ENCODE assay signal across 18 cellular contexts in the genomic region with DNA sequence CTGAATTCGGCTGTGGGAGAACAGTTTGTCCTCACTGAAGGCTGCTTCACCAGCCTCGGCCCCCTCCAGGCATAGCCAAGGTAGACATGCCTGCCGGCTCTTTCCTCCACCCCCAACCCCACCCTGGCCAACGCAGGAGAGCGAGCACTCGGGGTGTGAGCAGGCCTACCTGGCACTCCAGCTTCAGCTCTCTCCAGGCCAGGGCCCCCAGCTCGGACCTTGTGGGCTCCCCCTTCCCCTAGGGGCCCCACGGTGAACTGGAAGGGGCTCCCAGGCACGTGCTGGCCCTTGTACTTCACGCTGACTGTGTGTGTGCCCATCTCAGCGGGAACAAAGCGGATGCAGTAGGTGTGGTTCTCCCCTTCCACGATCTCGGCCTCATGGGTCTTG. TPM values are rescaled to one million over a fixed set of nuclear protein-coding genes. Genes with fewer than 3 reads are reported as not detected.
DNase-seq lines count a peak whose midpoint lies in the region; ATAC-seq and TF ChIP-seq lines count a peak whose summit lies in the region.
"Had no signal": no experiment of that assay in that cellular context is flagged by ENCODE, and none has a peak within 500 bp of the region (broad histone marks: within the 10 kb centered on the region; RNA-seq: fewer than 3 reads in every experiment).

No MANE protein-coding gene starts in this region.

- H3K27ac Mint-ChIP-seq in activated CD4-positive, alpha-beta T cell treated with anti-CD3 and anti-CD28 coated beads for 36 hours, result peak overlapping the region; percentile 13
- peak overlapping the region; percentile 41 for H3K27ac Mint-ChIP-seq in dendritic cell treated with granulocyte-macrophage colony-stimulating factor and Interleukin-4, amounts not matched to agents 40 ng/mL and 50 ng/mL, for 4 days
- H3K27ac Mint-ChIP-seq in stimulated activated memory B cell treated with anti-CD40 and anti-IgM and Interleukin-4, amounts not matched to agents 10 μg/mL and 1 μg/mL and 100 μg/mL, for 72 hours, result peak overlapping the region; percentile 81
- H3K27ac Mint-ChIP-seq: nephron had no signal

- H3K9me3 ChIP-seq in testis, result no peaks in the 10 kb centered on the region
- H3K9me3 ChIP-seq: psoas muscle had no signal

- no peak for DNase-seq in activated CD4-positive, alpha-beta T cell treated with anti-CD3 and anti-CD28 coated beads for 36 hours
- DNase-seq in activated CD4-positive, alpha-beta T cell treated with anti-CD3 and anti-CD28 coated beads, Interleukin-2, amount 50 U/mL, for 1 hour, result no peak
- no peak for DNase-seq in RWPE1 (ENCODE audit: low spot score)
- no peak for DNase-seq in SIG-M5 treated with dmso at 0.1 percent for 504 hours (lab: John Stamatoyannopoulos, UW; ENCODE audit: unreplicated experiment)
- no peak for DNase-seq in testis
- DNase-seq: activated CD4-positive, alpha-beta T cell treated with anti-CD3 and anti-CD28 coated beads for 1 hour; amniotic stem cell; C1 segment of cervical spinal cord; NCI-H1930; SIG-M5 had no signal

- H3K27ac ChIP-seq in RWPE1 (peak overlapping the region; percentile 97), testis (no peak overlapping the region)
- H3K27ac ChIP-seq: 22Rv1, psoas muscle had no signal

- no peaks in the 10 kb centered on the region for H3K36me3 ChIP-seq in testis (ENCODE audit: low read depth, missing control alignments)

- ATAC-seq in activated CD4-positive, alpha-beta T cell treated with anti-CD3 and anti-CD28 coated beads for 36 hours, result no peak
- no peak for ATAC-seq in stimulated activated memory B cell treated with anti-CD40 and anti-IgM and Interleukin-4, amounts not matched to agents 10 μg/mL and 1 μg/mL and 100 μg/mL, for 72 hours
- ATAC-seq in GM21381 (IDR thresholded peaks at IDR 0.05; ENCODE audit: unreplicated experiment), result no peak
- ATAC-seq: psoas muscle had no signal

- WGBS in testis, 2 donors, result 73% methylated on average over 9 of the region's 14 CpGs; no CpG with 5 or more reads in 1 of the 2 donors

- POLR2A ChIA-PET in activated CD4-positive, alpha-beta T cell treated with anti-CD3 and anti-CD28 coated beads for 36 hours (lab: Charles Lee), result no interaction called here
- POLR2A ChIA-PET in RWPE1 (lab: Yijun Ruan, JAX; ENCODE audit: low non-redundant PET), result no interaction called here

- intact Hi-C loops in activated CD4-positive, alpha-beta T cell treated with anti-CD3 and anti-CD28 coated beads for 36 hours (cut with DNase I, micrococcal nuclease), result no loop called here
- intact Hi-C loops in dendritic cell treated with granulocyte-macrophage colony-stimulating factor and Interleukin-4, amounts not matched to agents 40 ng/mL and 50 ng/mL, for 4 days (cut with micrococcal nuclease), result no loop called here
- intact Hi-C loops in testis (cut with DNase I; ENCODE audit: low total_unique reads), result no loop called here

- no peaks in the 10 kb centered on the region for H3K27me3 Mint-ChIP-seq in activated CD4-positive, alpha-beta T cell treated with anti-CD3 and anti-CD28 coated beads for 36 hours
- H3K27me3 Mint-ChIP-seq in dendritic cell treated with granulocyte-macrophage colony-stimulating factor and Interleukin-4, amounts not matched to agents 40 ng/mL and 50 ng/mL, for 4 days, result no peaks in the 10 kb centered on the region
- no peaks in the 10 kb centered on the region for H3K27me3 Mint-ChIP-seq in stimulated activated memory B cell treated with anti-CD40 and anti-IgM and Interleukin-4, amounts not matched to agents 10 μg/mL and 1 μg/mL and 100 μg/mL, for 72 hours

- CTCF ChIA-PET in activated CD4-positive, alpha-beta T cell treated with anti-CD3 and anti-CD28 coated beads for 36 hours (lab: Charles Lee), result no interaction called here
- CTCF ChIA-PET in RWPE1 (lab: Yijun Ruan, JAX), result no interaction called here

- H3K36me3 Mint-ChIP-seq in activated CD4-positive, alpha-beta T cell treated with anti-CD3 and anti-CD28 coated beads for 36 hours (ENCODE audit: low read depth), result peaks cover 10% of the 10 kb centered on the region
- peaks cover 99% of the 10 kb centered on the region for H3K36me3 Mint-ChIP-seq in dendritic cell treated with granulocyte-macrophage colony-stimulating factor and Interleukin-4, amounts not matched to agents 40 ng/mL and 50 ng/mL, for 4 days (ENCODE audit: low read depth)
- peaks cover 26% of the 10 kb centered on the region for H3K36me3 Mint-ChIP-seq in stimulated activated memory B cell treated with anti-CD40 and anti-IgM and Interleukin-4, amounts not matched to agents 10 μg/mL and 1 μg/mL and 100 μg/mL, for 72 hours

- H3K4me1 Mint-ChIP-seq in activated CD4-positive, alpha-beta T cell treated with anti-CD3 and anti-CD28 coated beads for 36 hours, result peaks cover 27% of the 10 kb centered on the region
- H3K4me1 Mint-ChIP-seq in dendritic cell treated with granulocyte-macrophage colony-stimulating factor and Interleukin-4, amounts not matched to agents 40 ng/mL and 50 ng/mL, for 4 days (ENCODE audit: low read depth), result peaks cover 39% of the 10 kb centered on the region
- peaks cover 26% of the 10 kb centered on the region for H3K4me1 Mint-ChIP-seq in stimulated activated memory B cell treated with anti-CD40 and anti-IgM and Interleukin-4, amounts not matched to agents 10 μg/mL and 1 μg/mL and 100 μg/mL, for 72 hours
- H3K4me1 Mint-ChIP-seq: nephron had no signal

- no peaks in the 10 kb centered on the region for H3K4me1 ChIP-seq in testis
- H3K4me1 ChIP-seq: psoas muscle had no signal

- no peaks in the 10 kb centered on the region for H3K27me3 ChIP-seq in testis

- TF ChIP-seq POLR2A in testis (IDR thresholded peaks at IDR 0.05), result no peak

- no peak overlapping the region for H3K4me3 Mint-ChIP-seq in activated CD4-positive, alpha-beta T cell treated with anti-CD3 and anti-CD28 coated beads for 36 hours
- no peak overlapping the region for H3K4me3 Mint-ChIP-seq in dendritic cell treated with granulocyte-macrophage colony-stimulating factor and Interleukin-4, amounts not matched to agents 40 ng/mL and 50 ng/mL, for 4 days
- no peak overlapping the region for H3K4me3 Mint-ChIP-seq in stimulated activated memory B cell treated with anti-CD40 and anti-IgM and Interleukin-4, amounts not matched to agents 10 μg/mL and 1 μg/mL and 100 μg/mL, for 72 hours
- H3K4me3 Mint-ChIP-seq: nephron had no signal

- no peak overlapping the region for H3K4me3 ChIP-seq in testis
- H3K4me3 ChIP-seq: psoas muscle had no signal

- H3K9me3 Mint-ChIP-seq in activated CD4-positive, alpha-beta T cell treated with anti-CD3 and anti-CD28 coated beads for 36 hours (ENCODE audit: low read depth), result no peaks in the 10 kb centered on the region
- H3K9me3 Mint-ChIP-seq in dendritic cell treated with granulocyte-macrophage colony-stimulating factor and Interleukin-4, amounts not matched to agents 40 ng/mL and 50 ng/mL, for 4 days, result no peaks in the 10 kb centered on the region
- H3K9me3 Mint-ChIP-seq in stimulated activated memory B cell treated with anti-CD40 and anti-IgM and Interleukin-4, amounts not matched to agents 10 μg/mL and 1 μg/mL and 100 μg/mL, for 72 hours, result no peaks in the 10 kb centered on the region
- H3K9me3 Mint-ChIP-seq: nephron had no signal

- TF ChIP-seq CTCF in RWPE1 (conservative IDR thresholded peaks at IDR 0.05; ENCODE audit: low read depth) (no peak), testis (IDR thresholded peaks at IDR 0.05) (no peak)

RNA-seq across cellular contexts. Expression of a gene that starts 22.4 kb away (rescaled TPM):
- total RNA-seq in activated CD4-positive, alpha-beta T cell treated with anti-CD3 and anti-CD28 coated beads for 36 hours, result 1,000 to 10,000 TPM in 1 of 2 experiments, 100 to 1,000 TPM in 1; 891 to 1,083 TPM
- 100 to 1,000 TPM; 400 to 532 TPM for total RNA-seq in testis
- 474 TPM for polyA plus RNA-seq in testis (ENCODE audit: insufficient read depth, low read depth, low replicate concordance)

RNA-seq across cellular contexts. Expression of a gene that starts 27.1 kb away (rescaled TPM):
- 10 to 100 TPM; 75.9 to 89.4 TPM for total RNA-seq in activated CD4-positive, alpha-beta T cell treated with anti-CD3 and anti-CD28 coated beads for 36 hours
- 10 to 100 TPM; 65.6 to 69.6 TPM for total RNA-seq in testis
- polyA plus RNA-seq in testis (ENCODE audit: insufficient read depth, low read depth, low replicate concordance), result 74.2 TPM

RNA-seq across cellular contexts. Expression of a gene that starts 46.2 kb away (rescaled TPM):
- 1,000 to 10,000 TPM; 1,286 to 2,705 TPM for total RNA-seq in activated CD4-positive, alpha-beta T cell treated with anti-CD3 and anti-CD28 coated beads for 36 hours
- total RNA-seq in testis, result 1,000 to 10,000 TPM in 1 of 2 donors, 100 to 1,000 TPM in 1; 925 to 1,913 TPM
- 1,423 TPM for polyA plus RNA-seq in testis (ENCODE audit: insufficient read depth, low read depth, low replicate concordance)

RNA-seq across cellular contexts. Expression of a gene that starts 56.4 kb away (rescaled TPM):
- under 1 TPM in 1 of 2 experiments, not detected in 1; 0.23 TPM for total RNA-seq in activated CD4-positive, alpha-beta T cell treated with anti-CD3 and anti-CD28 coated beads for 36 hours
- 100 to 1,000 TPM; 224 to 268 TPM for total RNA-seq in testis
- polyA plus RNA-seq in testis (ENCODE audit: insufficient read depth, low read depth, low replicate concordance), result 233 TPM
- total RNA-seq: NCI-H460 had no signal
- polyA plus RNA-seq: liver had no signal

RNA-seq across cellular contexts. Expression of a gene that starts 57.0 kb away (rescaled TPM):
- total RNA-seq in activated CD4-positive, alpha-beta T cell treated with anti-CD3 and anti-CD28 coated beads for 36 hours, result 10 to 100 TPM; 12.6 to 13.4 TPM
- 10 to 100 TPM; 36.5 to 42.2 TPM for total RNA-seq in testis
- 18.5 TPM for polyA plus RNA-seq in testis (ENCODE audit: insufficient read depth, low read depth, low replicate concordance)

Comparison
In these comparisons a context has a peak if more than half of its experiments do, and no peak if none do; other contexts are left out.
1. H3K27ac Mint-ChIP-seq: peak in every context shown above with its lines; median percentile 81 in stimulated activated memory B cell treated with anti-CD40 and anti-IgM and Interleukin-4, amounts not matched to agents 10 μg/mL and 1 μg/mL and 100 μg/mL, for 72 hours; 41 in dendritic cell treated with granulocyte-macrophage colony-stimulating factor and Interleukin-4, amounts not matched to agents 40 ng/mL and 50 ng/mL, for 4 days; 13 in activated CD4-positive, alpha-beta T cell treated with anti-CD3 and anti-CD28 coated beads for 36 hours.